Comparison of ENCODE assay signal across 9 cellular contexts in genomic region chr2:112139033-112139614, GRCh38. TPM values are rescaled to one million over a fixed set of nuclear protein-coding genes. Genes with fewer than 3 reads are reported as not detected.
A peak's percentile ranks its signal among the peaks of the same experiment; 100 is the strongest.
DNase-seq lines count a peak whose midpoint lies in the region; ATAC-seq and TF ChIP-seq lines count a peak whose summit lies in the region.
"Not testable (repeated sequence)": the region's sequence is repeated elsewhere in the genome, so short reads cannot be mapped to it uniquely, and the experiment has no call there.
"Had no signal": no experiment of that assay in that cellular context is flagged by ENCODE, and none has a peak within 500 bp of the region (broad histone marks: within the 10 kb centered on the region; RNA-seq: fewer than 3 reads in every experiment).

No MANE protein-coding gene starts in this region.

- not testable (repeated sequence) for H4K20me1 ChIP-seq in GM23338 (replicated peaks; ENCODE audit: insufficient read depth); osteoblast (ENCODE audit: insufficient read depth, low read length)

- H3K36me3 Mint-ChIP-seq in GM23338 (ENCODE audit: low read depth) = not testable (repeated sequence)

- H3F3A ChIP-seq in GM23338 (replicated peaks; ENCODE audit: low read depth) = not testable (repeated sequence)

- H3K4me1 ChIP-seq in A673 (ENCODE audit: insufficient read depth, low read length, poor library complexity, severe bottlenecking); GM23338 (ENCODE audit: insufficient read depth); Panc1 (ENCODE audit: control insufficient read depth, insufficient read depth, low read length); breast epithelium; osteoblast (ENCODE audit: insufficient read depth, low read length): not testable (repeated sequence)
- peaks cover 4 to 15% (median 9%) of the 10 kb centered on the region in 5 donors for H3K4me1 ChIP-seq in subcutaneous abdominal adipose tissue (ENCODE audit: control insufficient read depth in 5 of 5, insufficient read depth in 5 of 5, low read length in 5 of 5)

- intact Hi-C loops in A673 (cut with micrococcal nuclease; ENCODE audit: unreplicated experiment); Panc1 (cut with micrococcal nuclease; ENCODE audit: unreplicated experiment); breast epithelium (cut with DNase I; ENCODE audit: low total_unique reads): not testable (repeated sequence)

- BruUV-seq in A673 (replicated peaks; lab: Mats Ljungman, UMichigan); Panc1 (replicated peaks; lab: Mats Ljungman, UMichigan): not testable (repeated sequence)

- not testable (repeated sequence) for H3K27ac ChIP-seq in A673 (ENCODE audit: low read depth, low read length, poor library complexity, severe bottlenecking); GM23338 (ENCODE audit: low read depth); Panc1 (ENCODE audit: low read length); osteoblast (ENCODE audit: low read depth, low read length); subcutaneous abdominal adipose tissue (ENCODE audit: low read depth, low read length)
- H3K27ac ChIP-seq in breast epithelium = peak overlapping the region in 1 of 2 donors; percentile 87

- peak overlapping the region; percentile 90; the same call in 1 of the 2 replicates for H3K4me2 ChIP-seq in GM23338
- peak overlapping the region; percentile 86 for H3K4me2 ChIP-seq in osteoblast (ENCODE audit: insufficient read depth, low read length)

- H3K27me3 Mint-ChIP-seq in GM23338 (ENCODE audit: insufficient read depth, low read depth, poor library complexity) = peaks cover 60% of the 10 kb centered on the region

- H3K79me2 ChIP-seq in GM23338 (replicated peaks; ENCODE audit: insufficient read depth); osteoblast (ENCODE audit: insufficient read depth, low read length): not testable (repeated sequence)

- POLR2A ChIA-PET in A673 (lab: Charles Lee; ENCODE audit: low non-redundant PET); Panc1 (lab: Charles Lee): not testable (repeated sequence)

- TF ChIP-seq CTCF in A673 (conservative IDR thresholded peaks at IDR 0.05; ENCODE audit: low read depth, low read length); GM23338 (conservative IDR thresholded peaks at IDR 0.05; ENCODE audit: low read depth in 2 of 2); Panc1 (IDR thresholded peaks at IDR 0.05); breast epithelium (IDR thresholded peaks at IDR 0.05); fibroblast of mammary gland (conservative IDR thresholded peaks at IDR 0.05; ENCODE audit: control insufficient read depth, insufficient read depth, low read depth, low read length); osteoblast (IDR thresholded peaks at IDR 0.05; ENCODE audit: extremely low read depth, low read depth, low read length): not testable (repeated sequence)

- not testable (repeated sequence) for H3K27me3 ChIP-seq in A673 (replicated peaks; ENCODE audit: insufficient read depth, low read depth, low read length, poor library complexity); Panc1 (ENCODE audit: control insufficient read depth, insufficient read depth, low read length); breast epithelium; osteoblast (ENCODE audit: insufficient read depth, low read length); subcutaneous abdominal adipose tissue (ENCODE audit: control insufficient read depth in 5 of 5, insufficient read depth in 4 of 5, low read length in 5 of 5)
- H3K27me3 ChIP-seq in GM23338 (ENCODE audit: insufficient read depth) = peaks cover 69% of the 10 kb centered on the region

- not testable (repeated sequence) for ATAC-seq in GM23338, Panc1

- CTCF ChIA-PET in A673 (lab: Charles Lee); Panc1 (lab: Charles Lee): not testable (repeated sequence)

- H3K4me3 ChIP-seq in A673 (ENCODE audit: low read depth, low read length, poor library complexity, severe bottlenecking) (peak overlapping the region; percentile 50), GM23338 (peak overlapping the region; percentile 66), Panc1 (ENCODE audit: low read depth in 2 of 2, low read length in 2 of 2) (peak overlapping the region; percentile 42 to 48), breast epithelium (peak overlapping the region; percentile 53 to 96 (median 61)), fibroblast of mammary gland (ENCODE audit: control insufficient read depth, low read depth, low read length) (peak overlapping the region; percentile 52), iPS-18c (ENCODE audit: insufficient read depth, low read depth, low read length) (peak overlapping the region; percentile 41; the same call in 1 of the 2 replicates), osteoblast (ENCODE audit: insufficient read depth, low read length) (peak overlapping the region; percentile 72), subcutaneous abdominal adipose tissue (ENCODE audit: low read depth in 1 of 5, low read length in 5 of 5) (peak overlapping the region; percentile 50 to 71 (median 65))

- in situ Hi-C loops in Panc1 (cut with HindIII; ENCODE audit: low pct_unique_long_range_greater_than_20kb, low sequenced_read_pairs) = not testable (repeated sequence)

- not testable (repeated sequence) for H3K9me3 Mint-ChIP-seq in GM23338

- peaks cover 14% of the 10 kb centered on the region for H3K4me1 Mint-ChIP-seq in GM23338

- H3K4me3 Mint-ChIP-seq in GM23338 = peak overlapping the region; percentile 81; the same call in 2 of the 3 replicates

- not testable (repeated sequence) for H3K9me2 ChIP-seq in GM23338 (ENCODE audit: insufficient read depth)

- H3K9ac ChIP-seq in subcutaneous abdominal adipose tissue (ENCODE audit: low read length in 5 of 5) = not testable (repeated sequence)

- H3K9me3 ChIP-seq in A673 (ENCODE audit: low read depth, low read length, poor library complexity, severe bottlenecking); Panc1 (ENCODE audit: control insufficient read depth, insufficient read depth, low read depth, low read length); breast epithelium; iPS-18c (ENCODE audit: control insufficient read depth, insufficient read depth, low read length); osteoblast (ENCODE audit: low read depth, low read length); subcutaneous abdominal adipose tissue (ENCODE audit: control insufficient read depth in 5 of 5, low read length in 5 of 5): not testable (repeated sequence)

- DNase-seq in A673 (ENCODE audit: low spot score); GM23338 (ENCODE audit: low spot score); Panc1 (ENCODE audit: low read depth, low spot score); breast epithelium (ENCODE audit: low spot score in 2 of 2); fibroblast of mammary gland (ENCODE audit: low read depth); osteoblast (ENCODE audit: insufficient read length, low spot score, missing footprints): not testable (repeated sequence)

- not testable (repeated sequence) for H2AFZ ChIP-seq in GM23338; osteoblast (ENCODE audit: low read length)

- not testable (repeated sequence) for H3K27ac Mint-ChIP-seq in GM23338

- not testable (repeated sequence) for TF ChIP-seq POLR2A in breast epithelium (IDR thresholded peaks at IDR 0.05)

- not testable (repeated sequence) for H3K36me3 ChIP-seq in A673 (ENCODE audit: insufficient read depth, low read length, poor library complexity, severe bottlenecking); GM23338 (ENCODE audit: insufficient read depth); Panc1 (ENCODE audit: control insufficient read depth, insufficient read depth, low read length); breast epithelium; osteoblast (ENCODE audit: insufficient read depth, low read length); subcutaneous abdominal adipose tissue (ENCODE audit: control insufficient read depth in 5 of 5, insufficient read depth in 5 of 5, low read length in 5 of 5)

RNA-seq across cellular contexts. Expression of gene FBLN7, which starts 0.9 kb away (rescaled TPM):
- total RNA-seq in A673 (2021) (4.1 and 5.1 TPM in 2 replicates), Panc1 (2021; ENCODE audit: unreplicated experiment) (0.95 TPM), breast epithelium (10 to 100 TPM in 2 of 3 donors, 1 to 10 TPM in 1; 9.2 to 15.7 (median 11.0) TPM), osteoblast (5.3 and 5.8 TPM in 2 replicates)
- total RNA-seq in GM23338 (2014; rRNA removed; shearing (Covaris generic)) = 1.4 TPM in 1 of 2 replicates, not detected in the other
- 0.14 and 0.16 TPM in 2 replicates for polyA plus RNA-seq in GM23338 (2016; fragmentation: Nextera tagmentation; extraction: Ambion mirVana)
- 0.50 TPM for polyA plus RNA-seq in Panc1 (2012; ENCODE audit: insufficient read length)
- polyA plus RNA-seq: keratinocyte had no signal
